8 cellular contexts compared by ENCODE assay signal in the genomic region with DNA sequence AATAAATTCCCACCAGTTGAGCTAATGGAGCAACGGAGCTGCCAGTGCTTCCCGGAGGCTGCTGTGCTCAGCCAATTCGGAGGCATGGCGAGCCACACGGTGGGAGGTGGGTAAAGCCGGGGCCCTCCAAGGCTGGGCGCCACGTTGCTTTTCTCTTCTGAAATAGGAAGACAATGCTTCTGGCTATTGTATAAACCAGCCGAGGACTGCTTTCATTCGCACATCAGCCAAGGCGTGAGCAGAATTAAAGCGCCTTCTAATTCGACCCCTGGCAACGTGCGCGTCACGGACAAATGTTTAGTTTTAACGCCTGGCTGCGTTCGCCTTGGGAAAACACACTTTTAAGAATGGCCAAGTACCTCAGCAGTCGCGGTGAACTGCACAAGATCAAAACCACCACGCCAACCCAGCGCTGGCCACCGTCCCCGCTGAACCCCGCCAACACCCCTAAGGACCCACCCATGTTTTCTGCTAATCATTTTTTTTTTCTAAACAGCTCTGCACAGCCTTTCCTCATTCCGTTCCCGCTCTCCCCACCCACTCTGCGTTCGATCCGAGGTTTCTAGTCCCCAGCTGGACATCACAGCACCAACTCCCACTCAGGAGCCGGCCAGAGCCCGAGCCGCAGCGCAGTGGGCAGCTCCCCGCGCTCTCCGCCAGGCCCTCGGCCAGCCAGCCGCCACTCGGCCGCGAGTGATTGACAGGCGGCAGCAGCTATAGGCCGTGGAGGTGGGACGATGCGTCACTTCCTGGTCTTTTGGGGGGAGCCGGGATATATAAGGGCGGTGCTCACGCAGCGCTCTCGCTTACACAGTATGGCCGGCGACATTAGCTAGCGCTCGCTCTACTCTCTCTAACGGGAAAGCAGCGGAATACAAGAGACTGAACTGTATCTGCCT. TPM values are rescaled to one million over a fixed set of nuclear protein-coding genes. Genes with fewer than 3 reads are reported as not detected.
DNase-seq lines count a peak whose midpoint lies in the region; ATAC-seq and TF ChIP-seq lines count a peak whose summit lies in the region.

A gene (plus strand): TSS at position 805 of the 899 bp plus-strand sequence. CDS start 321 bp downstream, outside the sequence.

- TF ChIP-seq CTCF in Panc1 (IDR thresholded peaks at IDR 0.05) = no peak

- intact Hi-C loops in Panc1 (cut with micrococcal nuclease; ENCODE audit: unreplicated experiment) = no loop called here

- peak; percentile 66 for ATAC-seq in GM21723 (IDR thresholded peaks at IDR 0.05; ENCODE audit: unreplicated experiment)
- peak; percentile 92 for ATAC-seq in Panc1
- ATAC-seq in activated T-cell treated with anti-CD3 and anti-CD28 coated beads, Interleukin-2, amount 50 U/mL, for 4 hours = peak; percentile 70 to 71

- peaks cover 26% of the 10 kb centered on the region for H3K4me1 Mint-ChIP-seq in activated T-cell treated with anti-CD3 and anti-CD28 coated beads, Interleukin-2, amount 50 U/mL, for 4 hours (ENCODE audit: low read depth)

- no peaks in the 10 kb centered on the region for H3K27me3 ChIP-seq in Panc1 (ENCODE audit: control insufficient read depth, insufficient read depth, low read length)
- no peaks in the 10 kb centered on the region for H3K27me3 ChIP-seq in esophagus (ENCODE audit: control insufficient read depth in 1 of 2, insufficient read depth in 2 of 2, low read length in 2 of 2)
- H3K27me3 ChIP-seq in muscle layer of colon (ENCODE audit: control insufficient read depth in 1 of 2, insufficient read depth in 2 of 2, low read length in 2 of 2) = no peaks in the 10 kb centered on the region

- POLR2A ChIA-PET in Panc1 (lab: Charles Lee) = interaction anchor here (0.5 to 4.6 kb wide), 43 partner anchors 9 to 1807 kb away, joined by 3 to 98 read pairs (median 4); a partner anchor contains a TSS

- peak within 1 kb of the TSS; percentile 69 for H3K9ac ChIP-seq in muscle layer of colon (ENCODE audit: low read length)

- H3K27ac ChIP-seq in Panc1 (ENCODE audit: low read length) = peak within 1 kb of the TSS; percentile 86
- peak within 1 kb of the TSS; percentile 97 to 98 for H3K27ac ChIP-seq in esophagus (ENCODE audit: low read depth in 2 of 2, low read length in 1 of 2)
- peak within 1 kb of the TSS; percentile 99 for H3K27ac ChIP-seq in muscle layer of colon (ENCODE audit: low read depth, low read length)

- H3K36me3 Mint-ChIP-seq in activated T-cell treated with anti-CD3 and anti-CD28 coated beads, Interleukin-2, amount 50 U/mL, for 4 hours (ENCODE audit: insufficient read depth) = peaks cover 7% of the 10 kb centered on the region

- H3K9me3 ChIP-seq in Panc1 (ENCODE audit: control insufficient read depth, insufficient read depth, low read depth, low read length) (no peaks in the 10 kb centered on the region), esophagus (ENCODE audit: control insufficient read depth in 2 of 2, insufficient read depth in 1 of 2, low read depth in 1 of 2, low read length in 1 of 2) (no peaks in the 10 kb centered on the region), muscle layer of colon (ENCODE audit: low read length) (no peaks in the 10 kb centered on the region)

- no peaks in the 10 kb centered on the region for H3K27me3 Mint-ChIP-seq in activated T-cell treated with anti-CD3 and anti-CD28 coated beads, Interleukin-2, amount 50 U/mL, for 4 hours (ENCODE audit: low read depth)

- H3K4me1 ChIP-seq in Panc1 (ENCODE audit: control insufficient read depth, insufficient read depth, low read length) (peaks cover 24% of the 10 kb centered on the region), esophagus (ENCODE audit: control insufficient read depth in 2 of 2, insufficient read depth in 2 of 2, low read length in 1 of 2) (no peaks in the 10 kb centered on the region), muscle layer of colon (ENCODE audit: insufficient read depth, low read length) (peaks cover 24% of the 10 kb centered on the region)

- H3K4me3 ChIP-seq in Panc1 (ENCODE audit: low read depth in 2 of 2, low read length in 2 of 2) (peak within 1 kb of the TSS; percentile 85 to 88), esophagus (ENCODE audit: low read depth in 1 of 2, low read length in 2 of 2) (peak within 1 kb of the TSS; percentile 93 to 100), muscle layer of colon (ENCODE audit: low read depth in 1 of 2, low read length in 2 of 2) (peak within 1 kb of the TSS; percentile 73 to 96)

- BruUV-seq in Panc1 (replicated peaks; lab: Mats Ljungman, UMichigan) = TSS peak; percentile 94

- CTCF ChIA-PET in Panc1 (lab: Charles Lee) = interaction anchor here (0.7 to 1.1 kb wide), 4 partner anchors 10 to 313 kb away, joined by 4 to 6 read pairs (median 5); a partner anchor contains a TSS

- H3K36me3 ChIP-seq in Panc1 (ENCODE audit: control insufficient read depth, insufficient read depth, low read length) (no peaks in the 10 kb centered on the region; the same call in 1 of the 2 replicates), esophagus (ENCODE audit: control insufficient read depth in 2 of 2, insufficient read depth in 2 of 2, low read length in 1 of 2) (no peaks in the 10 kb centered on the region), muscle layer of colon (ENCODE audit: insufficient read depth, low read length) (no peaks in the 10 kb centered on the region)

- peak; percentile 97 for DNase-seq in DMS53 (lab: John Stamatoyannopoulos, UW)
- peak; percentile 94 for DNase-seq in KG1 (lab: John Stamatoyannopoulos, UW)
- DNase-seq in Panc1 (ENCODE audit: low read depth, low spot score) = peak; percentile 96
- DNase-seq in activated T-cell treated with anti-CD3 and anti-CD28 coated beads, Interleukin-2, amount 50 U/mL, for 4 hours = peak; percentile 94
- peak; percentile 87 for DNase-seq in stimulated activated CD8-positive, alpha-beta memory T cell treated with anti-CD3 and anti-CD28 coated beads, Interleukin-7, amount 100 ng/mL, for 24 hours (ENCODE audit: low read depth)

- WGBS in esophagus, 2 donors = 0% methylated on average over 59 of the region's 59 CpGs

- in situ Hi-C loops in Panc1 (cut with HindIII; ENCODE audit: low pct_unique_long_range_greater_than_20kb, low sequenced_read_pairs) = loop anchor here (10.0 kb wide), 1 partner anchor 199 kb away; no protein-coding TSS in a partner anchor

- H3K4me3 Mint-ChIP-seq in activated T-cell treated with anti-CD3 and anti-CD28 coated beads, Interleukin-2, amount 50 U/mL, for 4 hours = peak within 1 kb of the TSS; percentile 98

- no peaks in the 10 kb centered on the region for H3K9me3 Mint-ChIP-seq in activated T-cell treated with anti-CD3 and anti-CD28 coated beads, Interleukin-2, amount 50 U/mL, for 4 hours

RNA-seq across cellular contexts. Expression of the gene that starts here (rescaled TPM):
- total RNA-seq in Panc1 (2021; ENCODE audit: unreplicated experiment) = 81.7 TPM
- polyA plus RNA-seq in Panc1 (2012; ENCODE audit: insufficient read length) = 31.5 TPM
- 100 to 1,000 TPM; 131 to 142 (median 141) TPM for total RNA-seq in activated T-cell treated with anti-CD3 and anti-CD28 coated beads, Interleukin-2, amount 50 U/mL, for 4 hours
- polyA plus RNA-seq in esophagus = 10 to 100 TPM; 23.1 to 52.4 TPM

Comparison
In these comparisons a context has a peak if more than half of its experiments do, and no peak if none do; other contexts are left out.
1. Peak in every context shown above with its lines: DNase-seq, ATAC-seq, H3K4me3 ChIP-seq and H3K27ac ChIP-seq.